ENCODE assay signal across 24 cellular contexts in the genomic region with DNA sequence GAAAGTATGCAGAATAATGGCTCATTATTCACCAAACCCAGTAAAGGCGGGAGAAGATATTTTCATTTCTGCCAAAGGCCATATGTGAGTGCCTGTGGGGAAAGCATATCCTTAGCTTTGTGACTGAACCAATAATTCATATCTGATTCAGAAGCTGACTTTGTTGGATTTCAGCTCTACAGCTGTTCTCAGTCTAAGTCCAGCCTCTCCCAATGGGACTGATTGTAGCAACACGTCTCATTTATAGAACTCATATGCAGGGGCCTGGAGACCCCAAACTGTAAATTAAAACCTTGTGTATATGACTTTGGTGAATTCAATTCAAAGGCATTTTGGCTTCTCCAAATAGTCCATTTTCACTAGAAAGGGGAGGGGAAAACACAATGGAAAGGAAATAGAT.
"Had no signal": no experiment of that assay in that cellular context is flagged by ENCODE, and none has a peak within 500 bp of the region (broad histone marks: within the 10 kb centered on the region; RNA-seq: fewer than 3 reads in every experiment).

No MANE protein-coding gene starts in this region.

- H3K4me1 ChIP-seq: SJSA1 had no signal

- H3K36me3 ChIP-seq: MG63, SJSA1 had no signal

- DNase-seq: IMR-90, Karpas-422, KG1, MG63, NCI-H1092, NCI-H1105 treated with DMSO at 0.1 percent for 48 hours, NCI-H1417 treated with DMSO at 0.1 percent for 48 hours, NCI-H146, NCI-H1694 treated with DMSO at 0.1 percent for 48 hours, NCI-H1930, NCI-H2081, NCI-H2107, NCI-H226, NCI-H446, NCI-H510A, NCI-H524 treated with DMSO at 0.1 percent for 48 hours, NCI-H69, NCI-H774, Right ventricle myocardium superior, RPMI8226, SIG-M5 had no signal

- ATAC-seq: HepG2 had no signal

- H3K27me3 ChIP-seq: MG63, SJSA1 had no signal

- H3K4me3 ChIP-seq: MG63, SJSA1, SK-N-MC had no signal

- H3K27ac ChIP-seq: SJSA1, SK-N-MC had no signal

- H3K9me3 ChIP-seq: MG63, SJSA1 had no signal
